8 cellular contexts compared by ENCODE assay signal in the genomic region with DNA sequence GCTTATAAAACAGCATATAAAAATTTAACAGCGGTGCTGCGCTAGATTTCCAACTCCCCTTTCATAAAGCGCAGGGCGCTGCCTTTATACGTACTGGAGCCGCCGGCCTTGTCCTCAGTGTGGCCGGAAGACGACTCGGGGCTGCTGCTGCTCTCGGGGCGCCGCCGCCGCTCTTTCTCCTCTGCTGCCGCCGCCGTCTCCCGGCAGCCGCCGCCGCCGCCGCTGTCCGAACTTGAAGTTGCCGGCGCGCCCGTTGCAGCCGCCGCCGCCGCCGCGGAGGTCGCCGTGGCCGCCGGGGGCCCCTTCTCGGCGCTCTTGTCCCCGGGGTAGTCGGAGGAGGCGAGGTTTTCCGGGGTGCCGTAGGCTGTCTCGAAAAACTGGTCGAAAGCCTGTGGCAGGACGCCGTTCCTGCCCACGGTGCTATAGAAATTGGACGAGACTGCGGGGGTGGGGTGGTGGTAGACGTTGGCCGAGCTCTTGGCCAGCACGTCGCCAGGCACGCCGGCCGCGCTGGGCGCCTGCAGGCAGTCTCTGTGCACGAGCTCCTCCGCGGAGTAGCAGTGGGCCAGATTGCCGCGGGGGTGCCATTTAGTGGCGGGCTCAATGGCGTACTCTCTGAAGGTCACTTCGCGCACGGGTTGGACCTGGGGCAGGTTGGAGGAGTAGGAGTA. TPM values are rescaled to one million over a fixed set of nuclear protein-coding genes. Genes with fewer than 3 reads are reported as not detected.
DNase-seq lines count a peak whose midpoint lies in the region; ATAC-seq and TF ChIP-seq lines count a peak whose summit lies in the region.

No MANE protein-coding gene starts in this region.

- H3K9me2 ChIP-seq in SK-N-SH, result no peaks in the 10 kb centered on the region

- POLR2A ChIA-PET in SK-N-SH (lab: Yijun Ruan, JAX), result no interaction called here

- DNase-seq in activated CD4-positive, alpha-beta T cell treated with anti-CD3 and anti-CD28 coated beads, Interleukin-2, amount 10 ng/mL, durations not matched to agents 24 days and 14 days, result peak; percentile 69
- no peak for DNase-seq in activated CD4-positive, alpha-beta T cell treated with anti-CD3 and anti-CD28 coated beads for 48 hours
- DNase-seq in SK-N-SH (peak; percentile 71), epithelial cell of proximal tubule (ENCODE audit: low read depth) (no peak), ovary (peak in 2 of 5 donors; percentile 21 to 46), GM13976 (ENCODE audit: low spot score) (no peak), anterior cingulate cortex (lab: John Stamatoyannopoulos, UW) (no peak)

- peak overlapping the region; percentile 37 to 45; a peak in 3 of 4 replicates for H3K4me3 ChIP-seq in SK-N-SH (ENCODE audit: low read depth in 2 of 2, low read length in 1 of 2)
- peak overlapping the region; percentile 72 for H3K4me3 ChIP-seq in epithelial cell of proximal tubule (ENCODE audit: low read depth, low read length)
- peak overlapping the region; percentile 46 for H3K4me3 ChIP-seq in ovary

- no peaks in the 10 kb centered on the region for H3K9me3 ChIP-seq in SK-N-SH
- H3K9me3 ChIP-seq in ovary, result no peaks in the 10 kb centered on the region

- H3K4me1 Mint-ChIP-seq in activated CD4-positive, alpha-beta T cell treated with anti-CD3 and anti-CD28 coated beads, Interleukin-2, amount 10 ng/mL, durations not matched to agents 24 days and 14 days, result peaks cover 18% of the 10 kb centered on the region

- TF ChIP-seq CTCF in SK-N-SH (IDR thresholded peaks at IDR 0.05) (no peak), epithelial cell of proximal tubule (conservative IDR thresholded peaks at IDR 0.05; ENCODE audit: low read depth, low read length) (no peak), ovary (IDR thresholded peaks at IDR 0.05) (no peak), GM13976 (IDR thresholded peaks at IDR 0.05; ENCODE audit: borderline replicate concordance, control extremely low read depth, extremely low read depth, insufficient read depth, missing control alignments) (no peak)

- H3K9me3 Mint-ChIP-seq in activated CD4-positive, alpha-beta T cell treated with anti-CD3 and anti-CD28 coated beads, Interleukin-2, amount 10 ng/mL, durations not matched to agents 24 days and 14 days, result no peaks in the 10 kb centered on the region

- CTCF ChIA-PET in SK-N-SH (lab: Yijun Ruan, JAX), result interaction anchor here (0.6 to 10.7 kb wide), 14 partner anchors 6 to 913 kb away, joined by 3 to 84 read pairs (median 6); a partner anchor contains a TSS

- H3K27me3 Mint-ChIP-seq in activated CD4-positive, alpha-beta T cell treated with anti-CD3 and anti-CD28 coated beads, Interleukin-2, amount 10 ng/mL, durations not matched to agents 24 days and 14 days, result peaks cover 78% of the 10 kb centered on the region

- peaks cover 8% of the 10 kb centered on the region for H3K36me3 Mint-ChIP-seq in activated CD4-positive, alpha-beta T cell treated with anti-CD3 and anti-CD28 coated beads, Interleukin-2, amount 10 ng/mL, durations not matched to agents 24 days and 14 days (ENCODE audit: low read depth)

- H3K36me3 ChIP-seq in SK-N-SH (replicated peaks in 1 of 2; ENCODE audit: control insufficient read depth in 1 of 2, insufficient read depth in 2 of 2, low read length in 1 of 2) (no peaks in the 10 kb centered on the region), ovary (no peaks in the 10 kb centered on the region)

- H3K27ac ChIP-seq in SK-N-SH (ENCODE audit: low read depth in 2 of 2, low read length in 1 of 2) (no peak overlapping the region), ovary (no peak overlapping the region)

- no peak for TF ChIP-seq POLR2A in ovary (IDR thresholded peaks at IDR 0.05)

- H3K4me2 ChIP-seq in SK-N-SH, result peak overlapping the region; percentile 73

- peaks cover 25% of the 10 kb centered on the region for H4K20me1 ChIP-seq in SK-N-SH (ENCODE audit: insufficient read depth)

- H3K4me3 Mint-ChIP-seq in activated CD4-positive, alpha-beta T cell treated with anti-CD3 and anti-CD28 coated beads, Interleukin-2, amount 10 ng/mL, durations not matched to agents 24 days and 14 days, result peak overlapping the region; percentile 56

- ATAC-seq in GM21515 (IDR thresholded peaks at IDR 0.05; ENCODE audit: unreplicated experiment), result no peak

- WGBS in SK-N-SH (ENCODE audit: low lambda C conversion rate), result 5% methylated on average over 41 of the region's 72 CpGs
- 2% methylated on average over 68 to 72 of the region's 72 CpGs for WGBS in ovary, 3 donors

- in situ Hi-C loops in GM13976 (cut with MboI; ENCODE audit: low sequenced_read_pairs, unreplicated experiment), result no loop called here

- intact Hi-C loops in activated CD4-positive, alpha-beta T cell treated with anti-CD3 and anti-CD28 coated beads, Interleukin-2, amount 10 ng/mL, durations not matched to agents 24 days and 14 days (cut with micrococcal nuclease), result loop anchor here (2.0 kb wide), 2 partner anchors 14 kb away; no protein-coding TSS in a partner anchor
- intact Hi-C loops in ovary (cut with DNase I), result loop anchor here in 1 of 4 donors (10.0 kb wide), 1 partner anchor 1320 kb away; no protein-coding TSS in a partner anchor

- no peak overlapping the region for H3K9ac ChIP-seq in SK-N-SH

- H3F3A ChIP-seq in SK-N-SH (replicated peaks; ENCODE audit: insufficient read depth), result peaks cover 11% of the 10 kb centered on the region

- H3K4me1 ChIP-seq in SK-N-SH (ENCODE audit: control insufficient read depth in 1 of 2, insufficient read depth in 2 of 2, low read depth in 1 of 2, low read length in 1 of 2) (peaks cover 4 to 9% of the 10 kb centered on the region in 2 experiments; a peak in 1 of 4 replicates), ovary (ENCODE audit: insufficient read depth) (peaks cover 2% of the 10 kb centered on the region)

- H3K27me3 ChIP-seq in SK-N-SH (ENCODE audit: insufficient read depth) (peaks cover 97% of the 10 kb centered on the region), ovary (peaks cover 18% of the 10 kb centered on the region)

- TF ChIP-seq EP300 in SK-N-SH (IDR thresholded peaks at IDR 0.05; ENCODE audit: borderline replicate concordance in 1 of 2, low read depth in 1 of 2, low read length in 1 of 2) (no peak), ovary (IDR thresholded peaks at IDR 0.05) (no peak)

- H3K79me2 ChIP-seq in SK-N-SH (ENCODE audit: insufficient read depth), result no peaks in the 10 kb centered on the region

- TF ChIP-seq RAD21 in SK-N-SH (IDR thresholded peaks at IDR 0.05; ENCODE audit: low read length), result no peak

- H3K27ac Mint-ChIP-seq in activated CD4-positive, alpha-beta T cell treated with anti-CD3 and anti-CD28 coated beads, Interleukin-2, amount 10 ng/mL, durations not matched to agents 24 days and 14 days, result peak overlapping the region; percentile 78

- peak overlapping the region; percentile 53; the same call in 1 of the 2 replicates for H2AFZ ChIP-seq in SK-N-SH (ENCODE audit: low read depth)

TF ChIP-seq in SK-N-SH, 30 proteins besides CTCF, POLR2A, EP300 and RAD21 (continues in another document):
- TF ChIP-seq SMC3 (IDR thresholded peaks at IDR 0.05; ENCODE audit: low read depth, low read length) (no peak), RXRA (IDR thresholded peaks at IDR 0.05; ENCODE audit: borderline replicate concordance, low read depth) (no peak), YY1 (IDR thresholded peaks at IDR 0.05; ENCODE audit: low read depth) (no peak), EZH2phosphoT487 (IDR thresholded peaks at IDR 0.05; ENCODE audit: borderline replicate concordance, low read depth) (peak; percentile 92), NFIC (IDR thresholded peaks at IDR 0.05; ENCODE audit: borderline replicate concordance) (no peak), CHD2 (IDR thresholded peaks at IDR 0.05; ENCODE audit: low read length, partially characterized antibody) (no peak)

RNA-seq across cellular contexts. Expression of a gene that starts 0.6 kb away (rescaled TPM):
- total RNA-seq in activated CD4-positive, alpha-beta T cell treated with anti-CD3 and anti-CD28 coated beads, Interleukin-2, amount 10 ng/mL, durations not matched to agents 24 days and 14 days, result not detected in 2 replicates
- not detected in 2 replicates for polyA plus RNA-seq in SK-N-SH (2012; rRNA removed)
- not detected in 2 replicates for polyA plus RNA-seq in SK-N-SH (2012; cell fraction: cytosol; rRNA removed)
- polyA plus RNA-seq in SK-N-SH (2012; cell fraction: nucleus; rRNA removed), result not detected in 2 replicates
- 10.7 and 12.5 TPM in 2 replicates for total RNA-seq in epithelial cell of proximal tubule
- 1 to 10 TPM in 3 of 7 donors, under 1 TPM in 1, not detected in 3; 0.23 to 2.0 (median 1.5) TPM for total RNA-seq in ovary
- under 1 TPM; 0.11 to 0.65 TPM for polyA plus RNA-seq in ovary

RNA-seq across cellular contexts. Expression of a gene that starts 10.4 kb away (rescaled TPM):
- not detected in 2 replicates for total RNA-seq in activated CD4-positive, alpha-beta T cell treated with anti-CD3 and anti-CD28 coated beads, Interleukin-2, amount 10 ng/mL, durations not matched to agents 24 days and 14 days
- not detected in 2 replicates for polyA plus RNA-seq in SK-N-SH (2012; rRNA removed)
- polyA plus RNA-seq in SK-N-SH (2012; cell fraction: cytosol; rRNA removed), result not detected in 2 replicates
- polyA plus RNA-seq in SK-N-SH (2012; cell fraction: nucleus; rRNA removed), result not detected in 2 replicates
- 36.7 and 51.7 TPM in 2 replicates for total RNA-seq in epithelial cell of proximal tubule
- total RNA-seq in ovary, result 1 to 10 TPM in 3 of 7 donors, under 1 TPM in 3, not detected in 1; 0.25 to 2.0 (median 0.91) TPM
- polyA plus RNA-seq in ovary, result 1 to 10 TPM in 1 of 2 donors, under 1 TPM in 1; 0.34 to 2.8 TPM

RNA-seq across cellular contexts. Expression of a gene that starts 15.4 kb away (rescaled TPM):
- not detected in 2 replicates for total RNA-seq in activated CD4-positive, alpha-beta T cell treated with anti-CD3 and anti-CD28 coated beads, Interleukin-2, amount 10 ng/mL, durations not matched to agents 24 days and 14 days
- polyA plus RNA-seq in SK-N-SH (2012; rRNA removed) (not detected in 2 replicates), ovary (under 1 TPM in 1 of 2 donors, not detected in 1; 0.07 TPM)
- polyA plus RNA-seq in SK-N-SH (2012; cell fraction: cytosol; rRNA removed), result not detected in 2 replicates
- polyA plus RNA-seq in SK-N-SH (2012; cell fraction: nucleus; rRNA removed), result not detected in 2 replicates
- total RNA-seq in epithelial cell of proximal tubule (not detected in 2 replicates), ovary (not detected)

RNA-seq across cellular contexts. Expression of a gene that starts 19.1 kb away (rescaled TPM):
- not detected in 2 replicates for total RNA-seq in activated CD4-positive, alpha-beta T cell treated with anti-CD3 and anti-CD28 coated beads, Interleukin-2, amount 10 ng/mL, durations not matched to agents 24 days and 14 days
- polyA plus RNA-seq in SK-N-SH (2012; rRNA removed) (not detected in 2 replicates), ovary (1 to 10 TPM in 1 of 2 donors, under 1 TPM in 1; 0.22 to 2.5 TPM)
- polyA plus RNA-seq in SK-N-SH (2012; cell fraction: cytosol; rRNA removed), result not detected in 2 replicates
- not detected in 2 replicates for polyA plus RNA-seq in SK-N-SH (2012; cell fraction: nucleus; rRNA removed)
- total RNA-seq in epithelial cell of proximal tubule (82.4 and 104 TPM in 2 replicates), ovary (1 to 10 TPM in 1 of 7 donors, under 1 TPM in 5, not detected in 1; 0.12 to 1.0 (median 0.57) TPM)

RNA-seq across cellular contexts. Expression of a gene that starts 28.0 kb away (rescaled TPM):
- not detected in 2 replicates for total RNA-seq in activated CD4-positive, alpha-beta T cell treated with anti-CD3 and anti-CD28 coated beads, Interleukin-2, amount 10 ng/mL, durations not matched to agents 24 days and 14 days
- polyA plus RNA-seq in SK-N-SH (2012; rRNA removed), result not detected in 2 replicates
- polyA plus RNA-seq in SK-N-SH (2012; cell fraction: cytosol; rRNA removed), result not detected in 2 replicates
- not detected in 2 replicates for polyA plus RNA-seq in SK-N-SH (2012; cell fraction: nucleus; rRNA removed)
- total RNA-seq in epithelial cell of proximal tubule, result 21.4 and 27.9 TPM in 2 replicates
- 1 to 10 TPM in 3 of 7 donors, under 1 TPM in 4; 0.23 to 4.5 (median 0.75) TPM for total RNA-seq in ovary
- polyA plus RNA-seq in ovary, result 1 to 10 TPM in 1 of 2 donors, under 1 TPM in 1; 0.53 to 4.1 TPM

Comparison
In these comparisons a context has a peak if more than half of its experiments do, and no peak if none do; other contexts are left out.
1. DNase-seq: peak in activated CD4-positive, alpha-beta T cell treated with anti-CD3 and anti-CD28 coated beads, Interleukin-2, amount 10 ng/mL, durations not matched to agents 24 days and 14 days (single experiment) and SK-N-SH (single experiment); none in activated CD4-positive, alpha-beta T cell treated with anti-CD3 and anti-CD28 coated beads for 48 hours (single experiment), epithelial cell of proximal tubule (single experiment), GM13976 (single experiment) and anterior cingulate cortex (0 of 58).
2. RNA of a gene that starts 10.4 kb away (total RNA-seq): 36.7 to 51.7 TPM in epithelial cell of proximal tubule; 0.25 to 2.0 TPM in ovary and not detected in activated CD4-positive, alpha-beta T cell treated with anti-CD3 and anti-CD28 coated beads, Interleukin-2, amount 10 ng/mL, durations not matched to agents 24 days and 14 days; every median in the first group is over 10 times any median in the second.
3. Peak in every context shown above with its lines, with median percentiles within 50 percentile points of each other: H3K4me3 ChIP-seq.